13 cellular contexts compared by ENCODE assay signal in genomic region chr1:231808990-231809389, GRCh38.
DNase-seq lines count a peak whose midpoint lies in the region; ATAC-seq and TF ChIP-seq lines count a peak whose summit lies in the region.
"Had no signal": no experiment of that assay in that cellular context is flagged by ENCODE, and none has a peak within 500 bp of the region (broad histone marks: within the 10 kb centered on the region; RNA-seq: fewer than 3 reads in every experiment).

No MANE protein-coding gene starts in this region.

- no peak for TF ChIP-seq RAD21 in SK-N-SH (IDR thresholded peaks at IDR 0.05; ENCODE audit: low read length)

- DNase-seq in NCI-H82 (lab: John Stamatoyannopoulos, UW) = peak; percentile 30
- DNase-seq in NCI-H82 treated with DMSO at 0.1 percent for 48 hours (lab: John Stamatoyannopoulos, UW; ENCODE audit: unreplicated experiment) = no peak
- DNase-seq in SK-N-SH = no peak
- peak; percentile 81 for DNase-seq in fibroblast of mammary gland (ENCODE audit: low read depth)
- DNase-seq in suprapubic skin (ENCODE audit: low spot score in 2 of 2) = peak in 1 of 2 donors; percentile 72
- no peak for DNase-seq in esophagus squamous epithelium (lab: John Stamatoyannopoulos, UW)
- DNase-seq: ACHN; effector memory CD8-positive, alpha-beta T cell; NCI-H2171 treated with DMSO at 0.1 percent for 48 hours had no signal

- H3K9me3 ChIP-seq in SK-N-SH (no peaks in the 10 kb centered on the region), suprapubic skin (no peaks in the 10 kb centered on the region), esophagus squamous epithelium (no peaks in the 10 kb centered on the region)

- POLR2A ChIA-PET in SK-N-SH (lab: Yijun Ruan, JAX) = no interaction called here

- intact Hi-C loops in esophagus squamous epithelium (cut with DNase I) = no loop called here

- H3K27ac ChIP-seq in SK-N-SH (ENCODE audit: low read depth in 2 of 2, low read length in 1 of 2) = peak overlapping the region in 1 of 2 experiments; percentile 5; a peak in 1 of 4 replicates
- H3K27ac ChIP-seq in suprapubic skin = peak overlapping the region; percentile 31
- no peak overlapping the region for H3K27ac ChIP-seq in esophagus squamous epithelium
- H3K27ac ChIP-seq: HL-60 had no signal

- no peak overlapping the region for H3K9ac ChIP-seq in SK-N-SH

- H3K4me3 ChIP-seq in SK-N-SH (ENCODE audit: low read depth in 2 of 2, low read length in 1 of 2) (no peak overlapping the region), fibroblast of mammary gland (ENCODE audit: control insufficient read depth, low read depth, low read length) (no peak overlapping the region), suprapubic skin (no peak overlapping the region), esophagus squamous epithelium (no peak overlapping the region)
- H3K4me3 ChIP-seq: GM12878 had no signal

- H3K36me3 ChIP-seq in SK-N-SH (replicated peaks in 1 of 2; ENCODE audit: control insufficient read depth in 1 of 2, insufficient read depth in 2 of 2, low read length in 1 of 2) (no peaks in the 10 kb centered on the region), suprapubic skin (no peaks in the 10 kb centered on the region), esophagus squamous epithelium (no peaks in the 10 kb centered on the region)

- CTCF ChIA-PET in SK-N-SH (lab: Yijun Ruan, JAX) = interaction anchor here (1.4 to 3.8 kb wide), 2 partner anchors 32 to 52 kb away, joined by 3 to 23 read pairs; no protein-coding TSS in a partner anchor

- H2AFZ ChIP-seq in SK-N-SH (ENCODE audit: low read depth) = no peak overlapping the region

- H3K4me1 ChIP-seq in SK-N-SH (ENCODE audit: control insufficient read depth in 1 of 2, insufficient read depth in 2 of 2, low read depth in 1 of 2, low read length in 1 of 2) (peaks cover 0 to 9% of the 10 kb centered on the region in 2 experiments; a peak in 2 of 4 replicates), suprapubic skin (peaks cover 9% of the 10 kb centered on the region), esophagus squamous epithelium (peaks cover 5 to 13% (median 6%) of the 10 kb centered on the region in 3 donors)

- TF ChIP-seq CTCF in SK-N-SH (IDR thresholded peaks at IDR 0.05) (no peak), fibroblast of mammary gland (conservative IDR thresholded peaks at IDR 0.05; ENCODE audit: control insufficient read depth, insufficient read depth, low read depth, low read length) (no peak), suprapubic skin (IDR thresholded peaks at IDR 0.05) (no peak), esophagus squamous epithelium (IDR thresholded peaks at IDR 0.05) (no peak)

- H3F3A ChIP-seq in SK-N-SH (replicated peaks; ENCODE audit: insufficient read depth) = no peaks in the 10 kb centered on the region

- H3K27me3 ChIP-seq in SK-N-SH (ENCODE audit: insufficient read depth) (no peaks in the 10 kb centered on the region), suprapubic skin (no peaks in the 10 kb centered on the region), esophagus squamous epithelium (no peaks in the 10 kb centered on the region)

- TF ChIP-seq EP300 in SK-N-SH (IDR thresholded peaks at IDR 0.05; ENCODE audit: borderline replicate concordance in 1 of 2, low read depth in 1 of 2, low read length in 1 of 2) (peak in 1 of 2 experiments; percentile 22; a peak in 1 of 4 replicates), suprapubic skin (IDR thresholded peaks at IDR 0.05) (no peak)

- no peak overlapping the region for H3K4me2 ChIP-seq in SK-N-SH

- H3K79me2 ChIP-seq in SK-N-SH (ENCODE audit: insufficient read depth) = no peaks in the 10 kb centered on the region

- TF ChIP-seq POLR2A in suprapubic skin (IDR thresholded peaks at IDR 0.05) (peak in 1 of 2 donors; percentile 16), esophagus squamous epithelium (IDR thresholded peaks at IDR 0.05) (no peak)

- no peaks in the 10 kb centered on the region for H3K9me2 ChIP-seq in SK-N-SH

- ATAC-seq in GM19324 (IDR thresholded peaks at IDR 0.05; ENCODE audit: low FRiP score, unreplicated experiment) = no peak
- no peak for ATAC-seq in HG02759 (IDR thresholded peaks at IDR 0.05; ENCODE audit: unreplicated experiment)
- ATAC-seq: effector memory CD8-positive, alpha-beta T cell; GM12878 had no signal

- H4K20me1 ChIP-seq in SK-N-SH (ENCODE audit: insufficient read depth) = no peaks in the 10 kb centered on the region

- WGBS in SK-N-SH (ENCODE audit: low lambda C conversion rate) = 38% methylated on average over 2 of the region's 2 CpGs
- 54% methylated on average over 2 of the region's 2 CpGs for WGBS in suprapubic skin
- WGBS in esophagus squamous epithelium, 2 donors = 48 to 63% methylated on average over 2 of the region's 2 CpGs

TF ChIP-seq in SK-N-SH, 30 proteins besides CTCF, POLR2A, EP300 and RAD21 (continues in another document):
- TF ChIP-seq RXRA (IDR thresholded peaks at IDR 0.05; ENCODE audit: borderline replicate concordance, low read depth) = no peak
- no peak for TF ChIP-seq ZBTB33 (IDR thresholded peaks at IDR 0.05; ENCODE audit: borderline replicate concordance, low read depth)
- no peak for TF ChIP-seq SIN3A (IDR thresholded peaks at IDR 0.05; ENCODE audit: borderline replicate concordance, low read depth, low read length)
- TF ChIP-seq MEF2A (IDR thresholded peaks at IDR 0.05; ENCODE audit: borderline replicate concordance, low read depth) = no peak
- peak; percentile 34; the same call in 1 of the 2 replicates for TF ChIP-seq TEAD4 (IDR thresholded peaks at IDR 0.05; ENCODE audit: borderline replicate concordance, insufficient read depth)
- TF ChIP-seq MAX (IDR thresholded peaks at IDR 0.05; ENCODE audit: low read depth) = no peak
- no peak for TF ChIP-seq YY1 (IDR thresholded peaks at IDR 0.05; ENCODE audit: low read depth)
- TF ChIP-seq RCOR1 (IDR thresholded peaks at IDR 0.05; ENCODE audit: low read length) = no peak
- TF ChIP-seq REST (IDR thresholded peaks at IDR 0.05; ENCODE audit: low read depth, low read length) = no peak
- TF ChIP-seq JUND (IDR thresholded peaks at IDR 0.05) = no peak
- no peak for TF ChIP-seq NRF1 (IDR thresholded peaks at IDR 0.05; ENCODE audit: low read depth, low read length)
- peak; percentile 49; the same call in 1 of the 2 replicates for TF ChIP-seq NFIC (IDR thresholded peaks at IDR 0.05; ENCODE audit: borderline replicate concordance)
- no peak for TF ChIP-seq TAF1 (IDR thresholded peaks at IDR 0.05; ENCODE audit: borderline replicate concordance, low read depth, low read length)
- TF ChIP-seq SMC3 (IDR thresholded peaks at IDR 0.05; ENCODE audit: low read depth, low read length) = no peak
- no peak for TF ChIP-seq FOXM1 (IDR thresholded peaks at IDR 0.05; ENCODE audit: low read depth)
- no peak for TF ChIP-seq RFX5 (IDR thresholded peaks at IDR 0.05; ENCODE audit: low read length)
- TF ChIP-seq EZH2phosphoT487 (IDR thresholded peaks at IDR 0.05; ENCODE audit: borderline replicate concordance, low read depth) = no peak
- TF ChIP-seq MXI1 (IDR thresholded peaks at IDR 0.05; ENCODE audit: low read depth, low read length) = no peak

Comparison
In these comparisons a context has a peak if more than half of its experiments do, and no peak if none do; other contexts are left out.
1. DNase-seq: peak in NCI-H82 (single experiment) and fibroblast of mammary gland (single experiment); none in NCI-H82 treated with DMSO at 0.1 percent for 48 hours (single experiment), SK-N-SH (single experiment) and esophagus squamous epithelium (single experiment).